Comparison of ENCODE assay signal across 18 cellular contexts in genomic region chr2:195677290-195677689, GRCh38. TPM values are rescaled to one million over a fixed set of nuclear protein-coding genes. Genes with fewer than 3 reads are reported as not detected.
DNase-seq lines count a peak whose midpoint lies in the region; ATAC-seq and TF ChIP-seq lines count a peak whose summit lies in the region.
"Had no signal": no experiment of that assay in that cellular context is flagged by ENCODE, and none has a peak within 500 bp of the region (broad histone marks: within the 10 kb centered on the region; RNA-seq: fewer than 3 reads in every experiment).

No MANE protein-coding gene starts in this region.

- H3K4me3 ChIP-seq in IMR-90 (ENCODE audit: insufficient read depth, low read depth, low read length), result no peak overlapping the region
- H3K4me3 ChIP-seq: SK-N-MC had no signal

- H4K20me1 ChIP-seq in IMR-90 (ENCODE audit: insufficient read depth, low read length), result no peaks in the 10 kb centered on the region

- H3K4me3 Mint-ChIP-seq in natural killer cell, result no peak overlapping the region
- no peak overlapping the region for H3K4me3 Mint-ChIP-seq in natural killer cell treated with Interleukin-12 subunit alpha and Interleukin-12 subunit beta and Interleukin-15 and Interleukin-18, amount 100 ng/mL, for 72 hours
- H3K4me3 Mint-ChIP-seq in immature natural killer cell, result peak overlapping the region in 4 of 5 donors; percentile 2 to 63 (median 51)
- H3K4me3 Mint-ChIP-seq: CD14-positive monocyte had no signal

- BruUV-seq in IMR-90 (replicated peaks; lab: Mats Ljungman, UMichigan), result no TSS peak

- no peak for TF ChIP-seq RAD21 in IMR-90 (IDR thresholded peaks at IDR 0.05; ENCODE audit: low read length)

- no peak overlapping the region for H3K56ac ChIP-seq in IMR-90 (ENCODE audit: extremely low read depth, insufficient read depth, low read length)

- H3K23ac ChIP-seq in IMR-90 (ENCODE audit: low read depth, low read length), result no peak overlapping the region

- no peak overlapping the region for H3K14ac ChIP-seq in IMR-90 (replicated peaks; ENCODE audit: low read depth, low read length)

- H3K27me3 Mint-ChIP-seq in natural killer cell (ENCODE audit: low read depth in 2 of 2) (no peaks in the 10 kb centered on the region), immature natural killer cell (ENCODE audit: low read depth in 3 of 3) (no peaks in the 10 kb centered on the region)
- no peaks in the 10 kb centered on the region for H3K27me3 Mint-ChIP-seq in natural killer cell treated with Interleukin-12 subunit alpha and Interleukin-12 subunit beta and Interleukin-15 and Interleukin-18, amount 100 ng/mL, for 72 hours

- no peaks in the 10 kb centered on the region for H3K27me3 ChIP-seq in IMR-90 (ENCODE audit: control insufficient read depth, insufficient read depth, low read length)

- H3K9me3 ChIP-seq in IMR-90 (ENCODE audit: control insufficient read depth, insufficient read depth, low read length), result no peaks in the 10 kb centered on the region

- no peak overlapping the region for H3K27ac ChIP-seq in IMR-90 (ENCODE audit: insufficient read depth, low read length)
- H3K27ac ChIP-seq: SK-N-MC had no signal

- no CpG with 5 or more reads among the region's 2 CpGs for WGBS in IMR-90 (ENCODE audit: extremely low coverage in 2 of 2, insufficient read length in 1 of 2), 2 experiments

- TF ChIP-seq POLR2A in IMR-90 (IDR thresholded peaks at IDR 0.05; ENCODE audit: low read depth, low read length), result no peak

- no peak overlapping the region for H2BK5ac ChIP-seq in IMR-90 (ENCODE audit: low read depth, low read length, poor library complexity, severe bottlenecking)

- H3K4me1 Mint-ChIP-seq in natural killer cell, result peaks cover 45 to 47% of the 10 kb centered on the region in 2 donors
- peaks cover 22 to 33% of the 10 kb centered on the region in 2 donors for H3K4me1 Mint-ChIP-seq in natural killer cell treated with Interleukin-12 subunit alpha and Interleukin-12 subunit beta and Interleukin-15 and Interleukin-18, amount 100 ng/mL, for 72 hours (ENCODE audit: low read depth in 2 of 2)
- H3K4me1 Mint-ChIP-seq in immature natural killer cell, result peaks cover 44 to 78% of the 10 kb centered on the region in 2 donors

- CTCF ChIA-PET in IMR-90 (lab: Yijun Ruan, JAX), result interaction anchor here (0.6 to 1.1 kb wide), 3 partner anchors 11 to 408 kb away, joined by 5 to 7 read pairs (median 6); no protein-coding TSS in a partner anchor

- H3K27ac Mint-ChIP-seq in natural killer cell (peak overlapping the region; percentile 69 to 81), immature natural killer cell (peak overlapping the region; percentile 3 to 93 (median 71))
- H3K27ac Mint-ChIP-seq in natural killer cell treated with Interleukin-12 subunit alpha and Interleukin-12 subunit beta and Interleukin-15 and Interleukin-18, amount 100 ng/mL, for 72 hours, result peak overlapping the region in 1 of 2 donors; percentile 33

- peaks cover 12 to 38% of the 10 kb centered on the region in 2 experiments for H3K79me1 ChIP-seq in IMR-90 (ENCODE audit: low read depth in 1 of 2, low read length in 2 of 2)

- POLR2A ChIA-PET in IMR-90 (lab: Charles Lee; ENCODE audit: unreplicated experiment), result interaction anchor here (0.6 kb wide), 1 partner anchor 12 kb away, joined by 3 read pairs; no protein-coding TSS in a partner anchor

- H3K9me3 Mint-ChIP-seq in natural killer cell (no peaks in the 10 kb centered on the region), immature natural killer cell (no peaks in the 10 kb centered on the region)
- H3K9me3 Mint-ChIP-seq in natural killer cell treated with Interleukin-12 subunit alpha and Interleukin-12 subunit beta and Interleukin-15 and Interleukin-18, amount 100 ng/mL, for 72 hours, result no peaks in the 10 kb centered on the region

- peaks cover 12% of the 10 kb centered on the region for H3K36me3 Mint-ChIP-seq in natural killer cell
- peaks cover 18% of the 10 kb centered on the region for H3K36me3 Mint-ChIP-seq in natural killer cell treated with Interleukin-12 subunit alpha and Interleukin-12 subunit beta and Interleukin-15 and Interleukin-18, amount 100 ng/mL, for 72 hours
- H3K36me3 Mint-ChIP-seq in immature natural killer cell, result peaks cover 18 to 25% (median 25%) of the 10 kb centered on the region in 3 donors

- peaks cover 9% of the 10 kb centered on the region for H3K4me1 ChIP-seq in IMR-90 (ENCODE audit: control insufficient read depth, insufficient read depth, low read length)

- peaks cover 4% of the 10 kb centered on the region for H3K36me3 ChIP-seq in IMR-90 (ENCODE audit: control insufficient read depth, insufficient read depth, low read length)

- H3K4ac ChIP-seq in IMR-90 (ENCODE audit: low read depth, low read length), result no peak overlapping the region

- H2BK120ac ChIP-seq in IMR-90 (ENCODE audit: low read depth, low read length), result no peak overlapping the region

- no peak overlapping the region for H4K91ac ChIP-seq in IMR-90 (ENCODE audit: insufficient read depth, low read depth, low read length)

- H2AFZ ChIP-seq in IMR-90 (replicated peaks; ENCODE audit: low read length, poor library complexity), result no peak overlapping the region

- no peak for DNase-seq in natural killer cell
- DNase-seq in natural killer cell treated with Interleukin-12 subunit alpha and Interleukin-12 subunit beta and Interleukin-15 and Interleukin-18, amount 100 ng/mL, for 72 hours (ENCODE audit: low spot score), result no peak
- DNase-seq in IMR-90, result no peak
- DNase-seq in immature natural killer cell, result no peak
- DNase-seq in NOMO-1 treated with DMSO at 0.1 percent for 48 hours (lab: John Stamatoyannopoulos, UW; ENCODE audit: unreplicated experiment), result no peak
- DNase-seq: Calu3, EL, GOT3, NCI-H1105, NCI-H1694, NCI-H774, OCI-M1, Right ventricle myocardium superior had no signal

- ATAC-seq in natural killer cell (peak; percentile 37 to 60 (median 55)), IMR-90 (ENCODE audit: low read depth) (no peak), HG03432 (IDR thresholded peaks at IDR 0.05; ENCODE audit: unreplicated experiment) (no peak), HG02852 (IDR thresholded peaks at IDR 0.05; ENCODE audit: unreplicated experiment) (no peak)
- ATAC-seq in natural killer cell treated with Interleukin-12 subunit alpha and Interleukin-12 subunit beta and Interleukin-15 and Interleukin-18, amount 100 ng/mL, for 72 hours, result no peak
- ATAC-seq: HCT116 had no signal

- in situ Hi-C loops in IMR-90 (cut with MboI; ENCODE audit: low sequenced_read_pairs), result no loop called here

- no peak overlapping the region for H2AK9ac ChIP-seq in IMR-90 (replicated peaks; ENCODE audit: low read depth, low read length, poor library complexity)

- no peak for TF ChIP-seq CTCF in natural killer cell (IDR thresholded peaks at IDR 0.05)
- TF ChIP-seq CTCF in IMR-90 (conservative IDR thresholded peaks at IDR 0.05; ENCODE audit: low read depth, low read length), result no peak

- H3K18ac ChIP-seq in IMR-90 (ENCODE audit: low read depth, low read length), result no peak overlapping the region

- no peaks in the 10 kb centered on the region for H3K9me1 ChIP-seq in IMR-90 (ENCODE audit: insufficient read depth, low read length)

- H4K5ac ChIP-seq in IMR-90 (ENCODE audit: low read depth, low read length), result 0 out of 2 replicates have a peak overlapping the region, but pooled peaks have one; percentile 23

- no peak overlapping the region for H2BK20ac ChIP-seq in IMR-90 (ENCODE audit: low read depth, low read length)

- no peak overlapping the region for H3K4me2 ChIP-seq in IMR-90 (ENCODE audit: low read depth, low read length)

- no peak overlapping the region for H2AK5ac ChIP-seq in IMR-90 (ENCODE audit: low read depth, low read length)

- dilution Hi-C loops in IMR-90 (cut with HindIII; ENCODE audit: low sequenced_read_pairs, unreplicated experiment), result no loop called here

- no peak overlapping the region for H4K8ac ChIP-seq in IMR-90 (ENCODE audit: low read depth in 2 of 2, low read length in 2 of 2)

- H2BK15ac ChIP-seq in IMR-90 (ENCODE audit: low read depth, low read length), result no peak overlapping the region

- no peak overlapping the region for H3K9ac ChIP-seq in IMR-90 (ENCODE audit: low read depth, low read length)

- intact Hi-C loops in natural killer cell (cut with micrococcal nuclease) (no loop called here), IMR-90 (cut with micrococcal nuclease) (no loop called here)

TF ChIP-seq in IMR-90, 13 proteins besides CTCF, POLR2A, EP300 and RAD21 (continues in another document):
- TF ChIP-seq SMC3 (IDR thresholded peaks at IDR 0.05; ENCODE audit: low read depth, low read length), result no peak
- no peak for TF ChIP-seq CEBPB (IDR thresholded peaks at IDR 0.05; ENCODE audit: low read depth, low read length)
- TF ChIP-seq USF2 (IDR thresholded peaks at IDR 0.05; ENCODE audit: low read depth, low read length), result no peak
- TF ChIP-seq CHD1 (IDR thresholded peaks at IDR 0.05; ENCODE audit: low read depth, low read length), result no peak
- TF ChIP-seq ELK1 (IDR thresholded peaks at IDR 0.05; ENCODE audit: borderline replicate concordance, low read depth, low read length), result no peak
- TF ChIP-seq BHLHE40 (IDR thresholded peaks at IDR 0.05; ENCODE audit: low read depth, low read length), result no peak
- no peak for TF ChIP-seq MAFK (IDR thresholded peaks at IDR 0.05; ENCODE audit: low read depth, low read length)
- no peak for TF ChIP-seq MAZ (IDR thresholded peaks at IDR 0.05; ENCODE audit: borderline replicate concordance, low read depth, low read length)

RNA-seq across cellular contexts. Expression of gene SLC39A10, which starts 20.3 kb away (rescaled TPM):
- total RNA-seq in natural killer cell (10 to 100 TPM; 56.5 to 69.6 (median 58.5) TPM), IMR-90 (2012; rRNA removed) (64.7 and 92.8 TPM in 2 replicates)
- total RNA-seq in natural killer cell treated with Interleukin-12 subunit alpha and Interleukin-12 subunit beta and Interleukin-15 and Interleukin-18, amount 100 ng/mL, for 72 hours, result 10 to 100 TPM; 36.1 to 79.1 TPM
- polyA plus RNA-seq in IMR-90 (2012; rRNA removed) (12.6 and 17.6 TPM in 2 replicates), immature natural killer cell (10 to 100 TPM; 10.2 to 18.9 (median 17.5) TPM)
- polyA plus RNA-seq in IMR-90 (2012; cell fraction: cytosol; rRNA removed), result 2.4 and 3.2 TPM in 2 replicates
- polyA plus RNA-seq in IMR-90 (2012; cell fraction: nucleus; rRNA removed; ENCODE audit: low replicate concordance), result 10.2 and 75.9 TPM in 2 replicates

Comparison
In these comparisons a context has a peak if more than half of its experiments do, and no peak if none do; other contexts are left out.
1. ATAC-seq: peak in natural killer cell (3 of 3); none in natural killer cell treated with Interleukin-12 subunit alpha and Interleukin-12 subunit beta and Interleukin-15 and Interleukin-18, amount 100 ng/mL, for 72 hours (0 of 2), IMR-90 (single experiment), HG03432 (single experiment) and HG02852 (single experiment).
2. H3K4me3 Mint-ChIP-seq: peak in immature natural killer cell (4 of 5); none in natural killer cell (single experiment) and natural killer cell treated with Interleukin-12 subunit alpha and Interleukin-12 subunit beta and Interleukin-15 and Interleukin-18, amount 100 ng/mL, for 72 hours (single experiment).